In genomic region chr6:30002871-30003270, GRCh38 we compare ENCODE assay signal across 24 cellular contexts. TPM values are rescaled to one million over a fixed set of nuclear protein-coding genes. Genes with fewer than 3 reads are reported as not detected.
DNase-seq lines count a peak whose midpoint lies in the region; ATAC-seq and TF ChIP-seq lines count a peak whose summit lies in the region.
"Had no signal": no experiment of that assay in that cellular context is flagged by ENCODE, and none has a peak within 500 bp of the region (broad histone marks: within the 10 kb centered on the region; RNA-seq: fewer than 3 reads in every experiment).

No MANE protein-coding gene starts in this region.

- CTCF ChIA-PET in mammary epithelial cell (lab: Charles Lee; ENCODE audit: low non-redundant PET) = no interaction called here

- H3K4me2 ChIP-seq in mammary epithelial cell (ENCODE audit: insufficient read depth, low read depth, low read length) = no peak overlapping the region

- H3K27me3 ChIP-seq in mammary epithelial cell (ENCODE audit: insufficient read depth, low read length) (peaks cover 7% of the 10 kb centered on the region), ascending aorta (no peaks in the 10 kb centered on the region)
- H3K27me3 ChIP-seq: testis had no signal

- H3K27ac ChIP-seq in mammary epithelial cell (ENCODE audit: insufficient read depth, low read depth, low read length) = no peak overlapping the region
- no peak overlapping the region for H3K27ac ChIP-seq in ascending aorta
- H3K27ac ChIP-seq: left ventricle myocardium inferior, testis, WERI-Rb-1 had no signal

- H3K79me2 ChIP-seq in mammary epithelial cell (ENCODE audit: insufficient read depth, low read length) = no peaks in the 10 kb centered on the region

- H3K9ac ChIP-seq in mammary epithelial cell (ENCODE audit: insufficient read depth, low read length) = no peak overlapping the region

- BruUV-seq in mammary epithelial cell (replicated peaks; lab: Mats Ljungman, UMichigan) = no TSS peak

- intact Hi-C loops in mammary epithelial cell (cut with micrococcal nuclease) (no loop called here), sciatic nerve (cut with DNase I) (no loop called here), ascending aorta (cut with DNase I) (no loop called here)

- peaks cover 2% of the 10 kb centered on the region for H4K20me1 ChIP-seq in mammary epithelial cell (ENCODE audit: insufficient read depth, low read length)

- H3K36me3 ChIP-seq in mammary epithelial cell (ENCODE audit: insufficient read depth, low read length) (no peaks in the 10 kb centered on the region), ascending aorta (no peaks in the 10 kb centered on the region)
- H3K36me3 ChIP-seq: left ventricle myocardium inferior, WERI-Rb-1 had no signal

- DNase-seq in AG20443 (ENCODE audit: low spot score) (peak; percentile 65), LHCN-M2 (ENCODE audit: low read depth) (peak; percentile 55), mammary epithelial cell (peak; percentile 51), iris pigment epithelial cell (ENCODE audit: low read depth) (peak; percentile 34), NOMO-1 (lab: John Stamatoyannopoulos, UW; ENCODE audit: unreplicated experiment in 2 of 2) (no peak), T-helper 9 cell (no peak), sciatic nerve (ENCODE audit: low spot score) (no peak), ascending aorta (ENCODE audit: low spot score in 2 of 2) (no peak)
- DNase-seq: activated CD4-positive, alpha-beta memory T cell treated with anti-CD3 and anti-CD28 coated beads for 36 hours; activated naive CD4-positive, alpha-beta T cell treated with anti-CD3 and anti-CD28 coated beads, Interleukin-2, amount 50 U/mL, for 16 hours; activated T-cell treated with anti-CD3 and anti-CD28 coated beads, Interleukin-2, amount 50 U/mL, for 24 hours; dermis blood vessel endothelial cell; DMS79; KG1; left ventricle myocardium inferior; NCI-H2107; NCI-H524 treated with DMSO at 0.1 percent for 48 hours; nucleus accumbens; right cardiac atrium; SIG-M5; stimulated activated CD4-positive, alpha-beta T cell treated with anti-CD3 and anti-CD28 coated beads, Interleukin-15, amount 100 ng/mL, for 24 hours; T-helper 1 cell; testis; WERI-Rb-1 had no signal

- ATAC-seq in sciatic nerve = no peak
- ATAC-seq: right cardiac atrium had no signal

- H3K9me3 ChIP-seq in mammary epithelial cell (replicated peaks; ENCODE audit: insufficient read depth, low read length) (no peaks in the 10 kb centered on the region), ascending aorta (no peaks in the 10 kb centered on the region)
- H3K9me3 ChIP-seq: left ventricle myocardium inferior, testis had no signal

- in situ Hi-C loops in mammary epithelial cell (cut with MboI; ENCODE audit: low sequenced_read_pairs in 2 of 2) = loop anchor here in 1 of 2 donors (25.0 kb wide), 1 partner anchor 266 kb away; no protein-coding TSS in a partner anchor

- WGBS in mammary epithelial cell (ENCODE audit: low coverage, missing lambda C conversion rate) = 9% methylated on average over 3 of the region's 3 CpGs

- TF ChIP-seq CTCF in mammary epithelial cell (conservative IDR thresholded peaks at IDR 0.05 in 1 of 2, IDR thresholded peaks at IDR 0.05 in 1 of 2; ENCODE audit: extremely low read depth in 1 of 2, insufficient read depth in 1 of 2, low read depth in 1 of 2, low read length in 2 of 2) (no peak), ascending aorta (IDR thresholded peaks at IDR 0.05) (no peak)

- H2AFZ ChIP-seq in mammary epithelial cell (ENCODE audit: low read depth, low read length) = no peak overlapping the region

- dilution Hi-C loops in mammary epithelial cell (cut with HindIII; ENCODE audit: low sequenced_read_pairs) = no loop called here

- H3K4me1 ChIP-seq in mammary epithelial cell (ENCODE audit: insufficient read depth, low read length) (peaks cover 17% of the 10 kb centered on the region), ascending aorta (peaks cover 3 to 9% of the 10 kb centered on the region in 2 donors)

- H3K4me3 ChIP-seq in mammary epithelial cell (replicated peaks in 1 of 3; ENCODE audit: insufficient read depth in 1 of 3, low read depth in 2 of 3, low read length in 3 of 3) (no peak overlapping the region), ascending aorta (no peak overlapping the region)
- H3K4me3 ChIP-seq: left ventricle myocardium inferior, testis had no signal

RNA-seq across cellular contexts. Expression of gene POLR1H, which starts 58.2 kb away (rescaled TPM):
- total RNA-seq in LHCN-M2 (2014; rRNA removed) (17.6 and 20.0 TPM in 2 replicates), mammary epithelial cell (10 to 100 TPM; 18.8 to 33.3 TPM), sciatic nerve (16.6 TPM), ascending aorta (36.9 TPM)
- polyA plus RNA-seq in LHCN-M2 (2012) = 28.8 TPM
- polyA plus RNA-seq in mammary epithelial cell = 32.9 TPM
- 21.0 TPM for polyA minus RNA-seq in mammary epithelial cell

Comparison
In these comparisons a context has a peak if more than half of its experiments do, and no peak if none do; other contexts are left out.
1. DNase-seq: peak in AG20443 (single experiment), LHCN-M2 (single experiment), mammary epithelial cell (single experiment) and iris pigment epithelial cell (single experiment); none in NOMO-1 (0 of 2), T-helper 9 cell (single experiment), sciatic nerve (single experiment) and ascending aorta (0 of 2).